8 cellular contexts compared by ENCODE assay signal in genomic region chr1:22976461-22977243, GRCh38. TPM values are rescaled to one million over a fixed set of nuclear protein-coding genes. Genes with fewer than 3 reads are reported as not detected.
DNase-seq lines count a peak whose midpoint lies in the region; ATAC-seq, FAIRE-seq and TF ChIP-seq lines count a peak whose summit lies in the region.

No MANE protein-coding gene starts in this region.

- no peak overlapping the region for H3K27ac ChIP-seq in HL-60 (replicated peaks)
- no peak overlapping the region for H3K27ac ChIP-seq in endothelial cell of umbilical vein (ENCODE audit: insufficient read depth, low read depth, low read length)

- TF ChIP-seq CTCF in HL-60 (IDR thresholded peaks at IDR 0.05; ENCODE audit: insufficient read depth, low read length), result peak; percentile 79
- peak; percentile 81 to 87 for TF ChIP-seq CTCF in endothelial cell of umbilical vein (IDR thresholded peaks at IDR 0.05; ENCODE audit: extremely low read depth in 1 of 2, insufficient read depth in 1 of 2, low read depth in 1 of 2, low read length in 2 of 2)

- ATAC-seq in GM19397 (IDR thresholded peaks at IDR 0.05; ENCODE audit: unreplicated experiment), result no peak

- no peaks in the 10 kb centered on the region for H3K9me1 ChIP-seq in endothelial cell of umbilical vein (replicated peaks; ENCODE audit: control insufficient read depth, extremely low read depth, insufficient read depth, low read length)

- DNase-seq in Daoy (ENCODE audit: low read depth), result peak; percentile 90
- DNase-seq in HL-60 (ENCODE audit: low read depth in 1 of 2, low spot score in 1 of 2), result peak; percentile 45 to 75
- DNase-seq in NCI-H526 (lab: John Stamatoyannopoulos, UW), result peak; percentile 68 to 89
- peak; percentile 29 to 30 for DNase-seq in activated CD4-positive, alpha-beta T cell treated with anti-CD3 and anti-CD28 coated beads, Interleukin-2, amount 50 U/mL, for 4 hours
- DNase-seq in endothelial cell of umbilical vein (ENCODE audit: low read depth, low spot score), result peak; percentile 83
- peak; percentile 46 for DNase-seq in midbrain (lab: John Stamatoyannopoulos, UW)
- DNase-seq in stimulated activated CD8-positive, alpha-beta memory T cell treated with anti-CD3 and anti-CD28 coated beads, Interleukin-4, amount 100 ng/mL, for 48 hours, result peak; percentile 62

- FAIRE-seq in endothelial cell of umbilical vein (lab: Jason Lieb, UNC), result peak; percentile 58

- H3K27me3 ChIP-seq in HL-60 (ENCODE audit: insufficient read depth, poor library complexity, severe bottlenecking), result no peaks in the 10 kb centered on the region
- H3K27me3 ChIP-seq in endothelial cell of umbilical vein (ENCODE audit: control insufficient read depth in 2 of 2, insufficient read depth in 2 of 2, low read length in 2 of 2), result no peaks in the 10 kb centered on the region

- no peaks in the 10 kb centered on the region for H3K9me3 ChIP-seq in endothelial cell of umbilical vein (replicated peaks; ENCODE audit: control insufficient read depth, insufficient read depth, low read length)

- H3K36me3 ChIP-seq in endothelial cell of umbilical vein (ENCODE audit: control insufficient read depth in 2 of 2, extremely low read depth in 1 of 2, insufficient read depth in 2 of 2, low read length in 2 of 2), result no peaks in the 10 kb centered on the region

- CTCF ChIA-PET in endothelial cell of umbilical vein (lab: Charles Lee), result interaction anchor here (0.5 to 3.5 kb wide), 19 partner anchors 11 to 661 kb away, joined by 3 to 58 read pairs (median 5); partner anchors contain the start of gene HTR1D

- peak overlapping the region; percentile 64 for H3K4me2 ChIP-seq in endothelial cell of umbilical vein (ENCODE audit: insufficient read depth, low read length)

- intact Hi-C loops in endothelial cell of umbilical vein (cut with micrococcal nuclease), result loop anchor here (1.0 to 10.0 kb wide), 8 partner anchors 106 to 658 kb away; no protein-coding TSS in a partner anchor

- H3K4me3 ChIP-seq in HL-60 (replicated peaks; ENCODE audit: insufficient read depth, low read length) (no peak overlapping the region), endothelial cell of umbilical vein (replicated peaks in 1 of 3; ENCODE audit: insufficient read depth in 1 of 3, low read depth in 1 of 3, low read length in 3 of 3) (no peak overlapping the region)

- dilution Hi-C loops in endothelial cell of umbilical vein (cut with MboI; ENCODE audit: extremely low pct_ligation_motif_present, low sequenced_read_pairs), result no loop called here

- no peaks in the 10 kb centered on the region for H3K79me2 ChIP-seq in endothelial cell of umbilical vein (ENCODE audit: control insufficient read depth, insufficient read depth, low read length)

- POLR2A ChIA-PET in endothelial cell of umbilical vein (lab: Charles Lee), result no interaction called here

- no peaks in the 10 kb centered on the region for H4K20me1 ChIP-seq in endothelial cell of umbilical vein (replicated peaks; ENCODE audit: control insufficient read depth, extremely low read depth, insufficient read depth, low read length)

- peaks cover 12% of the 10 kb centered on the region for H3K4me1 ChIP-seq in endothelial cell of umbilical vein (ENCODE audit: control insufficient read depth, extremely low read depth, insufficient read depth, low read length)

- TF ChIP-seq POLR2A in endothelial cell of umbilical vein (IDR thresholded peaks at IDR 0.05; ENCODE audit: low read depth, low read length), result no peak

- H2AFZ ChIP-seq in endothelial cell of umbilical vein (ENCODE audit: low read depth, low read length), result peak overlapping the region; percentile 55

- peak overlapping the region; percentile 28 for H3K9ac ChIP-seq in endothelial cell of umbilical vein (replicated peaks; ENCODE audit: extremely low read depth, insufficient read depth, low read length)

- no TSS peak for BruUV-seq in endothelial cell of umbilical vein (replicated peaks; lab: Mats Ljungman, UMichigan)

TF ChIP-seq in endothelial cell of umbilical vein, 7 proteins besides CTCF, POLR2A, EP300 and RAD21:
- TF ChIP-seq EZH2 (IDR thresholded peaks at IDR 0.05; ENCODE audit: borderline replicate concordance, low read depth, low read length, severe bottlenecking), result no peak
- no peak for TF ChIP-seq JUN (IDR thresholded peaks at IDR 0.05; ENCODE audit: borderline replicate concordance, insufficient read depth, insufficient read length, low read depth)
- no peak for TF ChIP-seq GATA2 (IDR thresholded peaks at IDR 0.05; ENCODE audit: insufficient read depth, insufficient read length, low read depth, low read length)
- TF ChIP-seq FOS (IDR thresholded peaks at IDR 0.05; ENCODE audit: borderline replicate concordance, insufficient read depth, low read length), result no peak
- TF ChIP-seq POLR2AphosphoS5 (IDR thresholded peaks at IDR 0.05; ENCODE audit: insufficient read depth, low read depth, low read length), result no peak
- no peak for TF ChIP-seq MAX (IDR thresholded peaks at IDR 0.05; ENCODE audit: insufficient read depth, insufficient read length)
- TF ChIP-seq MYC (IDR thresholded peaks at IDR 0.05; ENCODE audit: low read depth, low read length), result no peak

RNA-seq across cellular contexts. Expression of gene LACTBL1, which starts 4.0 kb away (rescaled TPM):
- total RNA-seq in Daoy (2014; rRNA removed; shearing (Covaris generic)), result not detected in 2 replicates
- not detected in 2 replicates for total RNA-seq in endothelial cell of umbilical vein
- polyA plus RNA-seq in endothelial cell of umbilical vein, result not detected in 2 replicates
- polyA plus RNA-seq in endothelial cell of umbilical vein (2011; cell fraction: cytosol; rRNA removed), result not detected in 2 replicates
- not detected in 2 replicates for polyA plus RNA-seq in endothelial cell of umbilical vein (2011; cell fraction: nucleus; rRNA removed)
- polyA plus RNA-seq in endothelial cell of umbilical vein (2012), result not detected in 2 replicates
- polyA minus RNA-seq in endothelial cell of umbilical vein, result not detected in 2 replicates
- not detected for polyA minus RNA-seq in endothelial cell of umbilical vein (2011; cell fraction: cytosol; rRNA and poly(A)+ RNA removed)
- polyA minus RNA-seq in endothelial cell of umbilical vein (2011; cell fraction: nucleus; rRNA and poly(A)+ RNA removed), result not detected in 2 replicates

RNA-seq across cellular contexts. Expression of gene TEX46, which starts 39.0 kb away (rescaled TPM):
- total RNA-seq in Daoy (2014; rRNA removed; shearing (Covaris generic)), result not detected in 2 replicates
- not detected in 2 replicates for total RNA-seq in endothelial cell of umbilical vein
- polyA plus RNA-seq in endothelial cell of umbilical vein, result not detected in 2 replicates
- polyA plus RNA-seq in endothelial cell of umbilical vein (2011; cell fraction: cytosol; rRNA removed), result not detected in 2 replicates
- not detected in 2 replicates for polyA plus RNA-seq in endothelial cell of umbilical vein (2011; cell fraction: nucleus; rRNA removed)
- polyA plus RNA-seq in endothelial cell of umbilical vein (2012), result not detected in 2 replicates
- not detected in 2 replicates for polyA minus RNA-seq in endothelial cell of umbilical vein
- not detected for polyA minus RNA-seq in endothelial cell of umbilical vein (2011; cell fraction: cytosol; rRNA and poly(A)+ RNA removed)
- not detected in 2 replicates for polyA minus RNA-seq in endothelial cell of umbilical vein (2011; cell fraction: nucleus; rRNA and poly(A)+ RNA removed)

RNA-seq across cellular contexts. Expression of gene KDM1A, which starts 42.6 kb away (rescaled TPM):
- total RNA-seq in Daoy (2014; rRNA removed; shearing (Covaris generic)), result 194 and 271 TPM in 2 replicates
- 105 and 111 TPM in 2 replicates for total RNA-seq in endothelial cell of umbilical vein
- 79.3 and 111 TPM in 2 replicates for polyA plus RNA-seq in endothelial cell of umbilical vein
- polyA plus RNA-seq in endothelial cell of umbilical vein (2011; cell fraction: cytosol; rRNA removed), result 84.3 and 94.3 TPM in 2 replicates
- polyA plus RNA-seq in endothelial cell of umbilical vein (2011; cell fraction: nucleus; rRNA removed), result 121 and 154 TPM in 2 replicates
- 77.8 and 109 TPM in 2 replicates for polyA plus RNA-seq in endothelial cell of umbilical vein (2012)
- polyA minus RNA-seq in endothelial cell of umbilical vein, result 130 and 135 TPM in 2 replicates
- polyA minus RNA-seq in endothelial cell of umbilical vein (2011; cell fraction: cytosol; rRNA and poly(A)+ RNA removed), result 47.1 TPM
- polyA minus RNA-seq in endothelial cell of umbilical vein (2011; cell fraction: nucleus; rRNA and poly(A)+ RNA removed), result 40.2 and 49.8 TPM in 2 replicates

Comparison
In these comparisons a context has a peak if more than half of its experiments do, and no peak if none do; other contexts are left out.
1. DNase-seq: peak in every context shown above with its lines; median percentile 90 in Daoy; 83 in endothelial cell of umbilical vein; 78 in NCI-H526; 62 in stimulated activated CD8-positive, alpha-beta memory T cell treated with anti-CD3 and anti-CD28 coated beads, Interleukin-4, amount 100 ng/mL, for 48 hours; 60 in HL-60; 46 in midbrain; 30 in activated CD4-positive, alpha-beta T cell treated with anti-CD3 and anti-CD28 coated beads, Interleukin-2, amount 50 U/mL, for 4 hours.